In the genomic region with DNA sequence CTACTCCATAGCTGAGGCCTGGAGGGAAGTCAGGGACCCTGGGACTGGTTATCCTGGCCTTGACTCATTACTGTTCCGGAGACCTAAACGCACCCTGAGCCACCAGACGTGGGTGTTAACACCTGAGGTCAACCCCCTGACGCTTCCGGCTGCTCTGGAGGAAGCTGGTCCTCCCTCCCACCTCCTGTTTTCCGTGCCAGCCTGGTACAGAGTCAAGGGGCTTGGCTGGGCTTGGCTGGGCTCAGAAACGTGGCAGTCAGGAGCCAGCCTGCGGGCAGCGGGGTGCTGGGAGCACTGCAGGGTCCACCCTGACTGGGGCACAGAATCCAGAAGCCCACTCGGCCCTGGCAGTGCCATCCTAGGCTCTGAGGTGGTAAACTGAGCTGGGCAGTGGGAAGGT, we compare ENCODE assay signal across 17 cellular contexts. TPM values are rescaled to one million over a fixed set of nuclear protein-coding genes. Genes with fewer than 3 reads are reported as not detected.
DNase-seq lines count a peak whose midpoint lies in the region; ATAC-seq and TF ChIP-seq lines count a peak whose summit lies in the region.
"Had no signal": no experiment of that assay in that cellular context is flagged by ENCODE, and none has a peak within 500 bp of the region (broad histone marks: within the 10 kb centered on the region; RNA-seq: fewer than 3 reads in every experiment).

No MANE protein-coding gene starts in this region.

- no peak overlapping the region for H3K4me2 ChIP-seq in PC-9
- H3K4me2 ChIP-seq: KMS-11 had no signal

- DNase-seq in NCI-H69 (lab: John Stamatoyannopoulos, UW): peak; percentile 78
- DNase-seq in esophagus squamous epithelium (lab: John Stamatoyannopoulos, UW): no peak
- no peak for DNase-seq in PC-9
- no peak for DNase-seq in GDM1 (lab: John Stamatoyannopoulos, UW)
- DNase-seq in NCI-H2081 treated with DMSO at 0.1 percent for 48 hours (lab: John Stamatoyannopoulos, UW): no peak
- DNase-seq: DMS153, EL, H9, NCI-H1930, NCI-H2171 treated with DMSO at 0.1 percent for 48 hours, NCI-H510A treated with DMSO at 0.1 percent for 48 hours had no signal

- H3F3A ChIP-seq in PC-9 (ENCODE audit: insufficient read depth, low read depth): peaks cover 22% of the 10 kb centered on the region

- no peaks in the 10 kb centered on the region for H4K20me1 ChIP-seq in PC-9 (ENCODE audit: insufficient read depth)

- no peak for TF ChIP-seq CTCF in esophagus squamous epithelium (IDR thresholded peaks at IDR 0.05)
- TF ChIP-seq CTCF in nephron (IDR thresholded peaks at IDR 0.05; ENCODE audit: unreplicated experiment in 3 of 3): no peak
- no peak for TF ChIP-seq CTCF in PC-9 (conservative IDR thresholded peaks at IDR 0.05)

- peaks cover 6% of the 10 kb centered on the region for H3K27me3 Mint-ChIP-seq in activated T-helper 17 cell treated with anti-CD3 and anti-CD28 coated beads, Interleukin-2, amount 50 U/mL, for 72 hours
- H3K27me3 Mint-ChIP-seq in nephron (ENCODE audit: low read depth): peaks cover 31% of the 10 kb centered on the region

- H3K36me3 ChIP-seq in esophagus squamous epithelium: peaks cover 0 to 33% (median 0%) of the 10 kb centered on the region in 3 donors
- H3K36me3 ChIP-seq in PC-9 (ENCODE audit: low read depth): no peaks in the 10 kb centered on the region

- no peak overlapping the region for H3K27ac Mint-ChIP-seq in activated T-helper 17 cell treated with anti-CD3 and anti-CD28 coated beads, Interleukin-2, amount 50 U/mL, for 72 hours
- H3K27ac Mint-ChIP-seq in nephron: peak overlapping the region in 2 of 3 experiments; percentile 28 to 78

- intact Hi-C loops in esophagus squamous epithelium (cut with DNase I) (no loop called here), PC-9 (cut with micrococcal nuclease; ENCODE audit: unreplicated experiment) (no loop called here)

- no peak overlapping the region for H2AFZ ChIP-seq in PC-9

- H3K4me3 Mint-ChIP-seq in activated T-helper 17 cell treated with anti-CD3 and anti-CD28 coated beads, Interleukin-2, amount 50 U/mL, for 72 hours: no peak overlapping the region
- H3K4me3 Mint-ChIP-seq in nephron: peak overlapping the region in 1 of 3 experiments; percentile 54
- H3K4me3 Mint-ChIP-seq: H9 had no signal

- peak; percentile 26 for ATAC-seq in activated T-helper 17 cell treated with anti-CD3 and anti-CD28 coated beads, Interleukin-2, amount 50 U/mL, for 72 hours (replicated peaks)
- ATAC-seq in GM18519 (IDR thresholded peaks at IDR 0.05; ENCODE audit: low FRiP score, unreplicated experiment): no peak

- TF ChIP-seq POLR2A in esophagus squamous epithelium (IDR thresholded peaks at IDR 0.05): no peak

- H3K27me3 ChIP-seq in esophagus squamous epithelium (peaks cover 0 to 7% (median 0%) of the 10 kb centered on the region in 4 donors), PC-9 (ENCODE audit: insufficient read depth, low read depth) (no peaks in the 10 kb centered on the region)

- H3K4me1 ChIP-seq in esophagus squamous epithelium (peaks cover 13 to 81% (median 19%) of the 10 kb centered on the region in 3 donors), PC-9 (replicated peaks; ENCODE audit: insufficient read depth) (peaks cover 42% of the 10 kb centered on the region)

- WGBS in esophagus squamous epithelium, 2 donors: 50 to 85% methylated on average over 2 to 4 of the region's 10 CpGs

- H3K36me3 Mint-ChIP-seq in activated T-helper 17 cell treated with anti-CD3 and anti-CD28 coated beads, Interleukin-2, amount 50 U/mL, for 72 hours (ENCODE audit: low read depth): no peaks in the 10 kb centered on the region
- H3K36me3 Mint-ChIP-seq in nephron (ENCODE audit: low read depth): no peaks in the 10 kb centered on the region

- CTCF ChIA-PET in PC-9 (lab: Charles Lee): interaction anchor here (0.6 kb wide), 1 partner anchor 1112 kb away, joined by 6 read pairs; no protein-coding TSS in a partner anchor

- no peaks in the 10 kb centered on the region for H3K9me3 Mint-ChIP-seq in activated T-helper 17 cell treated with anti-CD3 and anti-CD28 coated beads, Interleukin-2, amount 50 U/mL, for 72 hours
- H3K9me3 Mint-ChIP-seq in nephron: no peaks in the 10 kb centered on the region

- BruUV-seq in PC-9 (replicated peaks; lab: Mats Ljungman, UMichigan): no TSS peak

- no peaks in the 10 kb centered on the region for H3K4me1 Mint-ChIP-seq in activated T-helper 17 cell treated with anti-CD3 and anti-CD28 coated beads, Interleukin-2, amount 50 U/mL, for 72 hours
- H3K4me1 Mint-ChIP-seq in nephron: peaks cover 28% of the 10 kb centered on the region

- H3K9me3 ChIP-seq in esophagus squamous epithelium (no peaks in the 10 kb centered on the region), PC-9 (ENCODE audit: insufficient read depth, low read depth) (peaks cover 11% of the 10 kb centered on the region; the same call in 1 of the 2 replicates)

- H3K79me2 ChIP-seq in PC-9 (ENCODE audit: low read depth): no peaks in the 10 kb centered on the region

- POLR2A ChIA-PET in PC-9 (lab: Charles Lee; ENCODE audit: unreplicated experiment): no interaction called here

- H3K27ac ChIP-seq in esophagus squamous epithelium: peak overlapping the region in 3 of 4 donors; percentile 29 to 92 (median 60)
- H3K27ac ChIP-seq in PC-9: no peak overlapping the region
- H3K27ac ChIP-seq: KMS-11 had no signal

- H3K4me3 ChIP-seq in esophagus squamous epithelium (peak overlapping the region; percentile 48 to 64 (median 56)), PC-9 (no peak overlapping the region)

- H3K9me2 ChIP-seq in PC-9 (ENCODE audit: insufficient read depth): no peaks in the 10 kb centered on the region

RNA-seq across cellular contexts. Expression of a gene that starts 2.6 kb away (rescaled TPM):
- total RNA-seq in activated T-helper 17 cell treated with anti-CD3 and anti-CD28 coated beads, Interleukin-2, amount 50 U/mL, for 72 hours: under 1 TPM in 1 of 2 donors, not detected in 1; 0.11 TPM
- total RNA-seq in esophagus squamous epithelium (100 to 1,000 TPM; 142 to 197 (median 161) TPM), PC-9 (2021) (18.7 and 27.6 TPM in 2 replicates)
- total RNA-seq: H9, MCF 10A, RPMI7951 had no signal

RNA-seq across cellular contexts. Expression of a gene that starts 7.3 kb away (rescaled TPM):
- not detected for total RNA-seq in activated T-helper 17 cell treated with anti-CD3 and anti-CD28 coated beads, Interleukin-2, amount 50 U/mL, for 72 hours
- total RNA-seq in esophagus squamous epithelium (not detected), PC-9 (2021) (not detected in 2 replicates)
- total RNA-seq: H9, MCF 10A, RPMI7951 had no signal

Comparison
In these comparisons a context has a peak if more than half of its experiments do, and no peak if none do; other contexts are left out.
1. RNA of a gene that starts 2.6 kb away (total RNA-seq): 142 to 197 TPM in esophagus squamous epithelium and 18.7 to 27.6 TPM in PC-9; 0.11 TPM in activated T-helper 17 cell treated with anti-CD3 and anti-CD28 coated beads, Interleukin-2, amount 50 U/mL, for 72 hours; every median in the first group is over 10 times any median in the second.